Comparison of ENCODE assay signal across 13 cellular contexts in genomic region chr16:78377312-78377711, GRCh38.
"Had no signal": no experiment of that assay in that cellular context is flagged by ENCODE, and none has a peak within 500 bp of the region (broad histone marks: within the 10 kb centered on the region; RNA-seq: fewer than 3 reads in every experiment).

No MANE protein-coding gene starts in this region.

- H3K9me3 ChIP-seq: adrenal gland, ascending aorta, body of pancreas, breast epithelium had no signal

- H3K27ac ChIP-seq: adrenal gland, ascending aorta, body of pancreas, brain microvascular endothelial cell, breast epithelium, cardiac muscle cell had no signal

- H3K36me3 ChIP-seq: adrenal gland, ascending aorta, brain microvascular endothelial cell, breast epithelium, cardiac muscle cell had no signal

- H3K4me3 ChIP-seq: adrenal gland, ascending aorta, body of pancreas, breast epithelium, cardiac muscle cell had no signal

- H3K27me3 ChIP-seq: adrenal gland, ascending aorta, body of pancreas, brain microvascular endothelial cell, breast epithelium, cardiac muscle cell had no signal

- ATAC-seq: activated naive CD4-positive, alpha-beta T cell treated with anti-CD3 and anti-CD28 coated beads, Interleukin-2, amount 50 U/mL, for 72 hours; activated naive CD8-positive, alpha-beta T cell treated with anti-CD3 and anti-CD28 coated beads, Interleukin-2, amount 50 U/mL, for 24 hours; activated T-cell treated with anti-CD3 and anti-CD28 coated beads, Interleukin-2, amount 50 U/mL, for 4 hours; activated T-cell treated with anti-CD3 and anti-CD28 coated beads, Interleukin-2, amount 50 U/mL, for 72 hours; activated T-helper 17 cell treated with anti-CD3 and anti-CD28 coated beads, Interleukin-2, amount 50 U/mL, for 72 hours; body of pancreas had no signal

- FAIRE-seq: astrocyte, bronchial epithelial cell had no signal
